8 cellular contexts compared by ENCODE assay signal in the genomic region with DNA sequence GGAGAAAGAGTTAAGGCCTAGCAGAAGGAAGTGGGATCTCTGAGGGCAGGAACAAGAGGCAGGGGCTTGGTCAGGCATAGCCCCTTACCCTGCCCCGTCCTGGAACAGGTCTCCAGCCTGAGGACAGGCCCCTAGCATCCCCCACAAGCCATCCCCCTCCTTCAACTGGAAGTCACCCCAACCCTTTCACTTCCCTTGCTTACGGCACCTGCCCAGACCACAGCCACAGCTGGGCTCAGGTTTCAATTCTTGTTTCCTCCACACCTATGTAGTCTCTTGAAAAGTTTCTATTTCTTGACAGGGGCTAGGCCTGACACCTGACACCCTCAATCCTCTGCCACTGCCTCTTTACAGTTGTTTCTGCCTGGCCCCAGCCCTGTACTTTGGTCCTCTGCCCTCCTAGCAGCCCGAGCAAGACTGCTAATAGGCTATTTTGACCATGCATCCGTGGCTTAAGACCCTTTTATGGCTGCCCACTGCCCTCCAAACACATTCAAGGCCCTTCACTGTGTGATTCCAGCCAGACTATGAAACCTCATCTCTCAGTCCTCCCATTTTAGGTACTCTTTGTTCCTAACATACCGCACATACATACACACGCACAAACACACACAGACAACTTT. TPM values are rescaled to one million over a fixed set of nuclear protein-coding genes. Genes with fewer than 3 reads are reported as not detected.
DNase-seq lines count a peak whose midpoint lies in the region; ATAC-seq, FAIRE-seq and TF ChIP-seq lines count a peak whose summit lies in the region.

No MANE protein-coding gene starts in this region.

- H3K9me3 ChIP-seq in GM12878 (replicated peaks; ENCODE audit: control insufficient read depth, insufficient read depth, low read length) = no peaks in the 10 kb centered on the region

- FAIRE-seq in GM12878 (lab: Jason Lieb, UNC) = peak; percentile 88

- TF ChIP-seq EP300 in GM12878 (IDR thresholded peaks at IDR 0.05; ENCODE audit: borderline replicate concordance in 1 of 2, control insufficient read depth in 1 of 2, low read depth in 2 of 2, low read length in 2 of 2) = peak; percentile 97 to 100

- TF ChIP-seq POLR2A in GM12878 (IDR thresholded peaks at IDR 0.05; ENCODE audit: low read depth, low read length) = peak; percentile 70

- H3K4me3 ChIP-seq in GM12878 = peak overlapping the region; percentile 11; the same call in 1 of the 2 replicates

- H3K4me2 ChIP-seq in GM12878 (ENCODE audit: control insufficient read depth, insufficient read depth) = peak overlapping the region; percentile 73

- TF ChIP-seq RAD21 in GM12878 (IDR thresholded peaks at IDR 0.05; ENCODE audit: insufficient read depth, low read depth, low read length) = no peak

- intact Hi-C loops in GM12878 (cut with micrococcal nuclease; ENCODE audit: unreplicated experiment) = loop anchor here (1.0 to 10.0 kb wide), 4 partner anchors 11 to 408 kb away; a partner anchor contains a TSS

- peak overlapping the region; percentile 83 for H3K9ac ChIP-seq in GM12878 (ENCODE audit: control insufficient read depth, insufficient read depth, low read length)

- peak overlapping the region; percentile 98 for H3K27ac ChIP-seq in GM12878 (ENCODE audit: control insufficient read depth, insufficient read depth)

- H3K4me1 ChIP-seq in GM12878 (ENCODE audit: control insufficient read depth, insufficient read depth, low read length) = peaks cover 93% of the 10 kb centered on the region

- no peaks in the 10 kb centered on the region for H3K27me3 ChIP-seq in GM12878 (replicated peaks in 1 of 2; ENCODE audit: control insufficient read depth in 2 of 2, insufficient read depth in 2 of 2, low read length in 1 of 2)

- no peak for TF ChIP-seq CTCF in GM12878 (IDR thresholded peaks at IDR 0.05 in 2 of 3, conservative IDR thresholded peaks at IDR 0.05 in 1 of 3; ENCODE audit: control insufficient read depth in 2 of 3, extremely low read depth in 1 of 3, insufficient read depth in 1 of 3, low read depth in 3 of 3, low read length in 3 of 3)

- H4K20me1 ChIP-seq in GM12878 (ENCODE audit: control insufficient read depth, insufficient read depth) = no peaks in the 10 kb centered on the region

- peaks cover 17% of the 10 kb centered on the region for H3K79me2 ChIP-seq in GM12878 (ENCODE audit: control insufficient read depth, insufficient read depth, low read length)

- no TSS peak for BruUV-seq in GM12878 (replicated peaks; lab: Mats Ljungman, UMichigan)

- H2AFZ ChIP-seq in GM12878 (ENCODE audit: control insufficient read depth, low read depth, low read length) = no peak overlapping the region

- peak; percentile 64 for DNase-seq in NCI-H510A (lab: John Stamatoyannopoulos, UW)
- DNase-seq in GM12878 (ENCODE audit: low read depth, low spot score) = peak; percentile 97
- DNase-seq in stimulated activated CD8-positive, alpha-beta memory T cell treated with anti-CD3 and anti-CD28 coated beads, Interleukin-4, amount 100 ng/mL, for 48 hours = peak; percentile 47
- no peak for DNase-seq in HEK293T (ENCODE audit: extremely low spot score)
- no peak for DNase-seq in medulla oblongata (ENCODE audit: extremely low spot score)
- no peak for DNase-seq in dedifferentiated amniotic fluid mesenchymal stem cell (ENCODE audit: extremely low spot score)

- POLR2A ChIA-PET in GM12878 (lab: Charles Lee) = interaction anchor here (1.5 to 18.6 kb wide), 3 partner anchors 9 to 25 kb away, joined by 7 to 384 read pairs (median 33); a partner anchor contains a TSS
- POLR2A ChIA-PET in HEK293T (lab: Yijun Ruan, JAX) = interaction anchor here (0.9 kb wide), 1 partner anchor 11 kb away, joined by 5 read pairs; a partner anchor contains a TSS

- RAD21 ChIA-PET in GM12878 (lab: Charles Lee; ENCODE audit: unreplicated experiment) = interaction anchor here (1.1 to 22.1 kb wide), 6 partner anchors 7 to 337 kb away, joined by 3 to 441 read pairs (median 22); a partner anchor contains a TSS

- SMC1A ChIA-PET in GM12878 (lab: Charles Lee; ENCODE audit: uncharacterized antibody, unreplicated experiment) = interaction anchor here (0.8 to 37.3 kb wide), 7 partner anchors 10 to 416 kb away, joined by 3 to 926 read pairs (median 4); a partner anchor contains a TSS

- CTCF ChIA-PET in GM12878 (lab: Yijun Ruan, JAX) (interaction anchor here (0.9 to 3.6 kb wide), 5 partner anchors 10 to 24 kb away, joined by 3 to 26 read pairs (median 5); a partner anchor contains a TSS), HEK293T (lab: Yijun Ruan, JAX) (interaction anchor here (1.4 kb wide), 1 partner anchor 11 kb away, joined by 4 read pairs; no protein-coding TSS in a partner anchor)

- H3K36me3 ChIP-seq in GM12878 (ENCODE audit: control insufficient read depth in 2 of 2, insufficient read depth in 2 of 2, low read length in 1 of 2) = no peaks in the 10 kb centered on the region

- WGBS in GM12878 (ENCODE audit: insufficient coverage, insufficient replicate concordance, low lambda C conversion rate, missing lambda C conversion rate) = 3% methylated on average over 6 of the region's 6 CpGs

- ATAC-seq in GM18868 (IDR thresholded peaks at IDR 0.05; ENCODE audit: unreplicated experiment) = peak; percentile 73
- peak; percentile 64 for ATAC-seq in HG02759 (IDR thresholded peaks at IDR 0.05; ENCODE audit: unreplicated experiment)
- peak; percentile 80 for ATAC-seq in GM12878

- in situ Hi-C loops in GM12878 (cut with MboI) = no loop called here

TF ChIP-seq in HEK293T, 16 proteins besides CTCF, POLR2A, EP300 and RAD21:
- TF ChIP-seq FOXA1 (IDR thresholded peaks at IDR 0.05) (no peak), ELF4 (IDR thresholded peaks at IDR 0.05) (no peak), LEF1 (IDR thresholded peaks at IDR 0.05; ENCODE audit: borderline replicate concordance) (no peak), SP1 (IDR thresholded peaks at IDR 0.05) (no peak), HDGF (IDR thresholded peaks at IDR 0.05; ENCODE audit: borderline replicate concordance) (no peak), FOXM1 (IDR thresholded peaks at IDR 0.05; ENCODE audit: borderline replicate concordance) (no peak), CTBP1 (IDR thresholded peaks at IDR 0.05; ENCODE audit: borderline replicate concordance) (no peak), FOXK2 (IDR thresholded peaks at IDR 0.05) (no peak), TARDBP (IDR thresholded peaks at IDR 0.05) (no peak), ZNF384 (IDR thresholded peaks at IDR 0.05) (no peak), BHLHE40 (IDR thresholded peaks at IDR 0.05; ENCODE audit: borderline replicate concordance) (no peak), NFRKB (IDR thresholded peaks at IDR 0.05) (no peak), SUZ12 (IDR thresholded peaks at IDR 0.05) (no peak), L3MBTL2 (conservative IDR thresholded peaks at IDR 0.05) (no peak), ARNT (IDR thresholded peaks at IDR 0.05) (no peak)
- TF ChIP-seq, protein P1, sequence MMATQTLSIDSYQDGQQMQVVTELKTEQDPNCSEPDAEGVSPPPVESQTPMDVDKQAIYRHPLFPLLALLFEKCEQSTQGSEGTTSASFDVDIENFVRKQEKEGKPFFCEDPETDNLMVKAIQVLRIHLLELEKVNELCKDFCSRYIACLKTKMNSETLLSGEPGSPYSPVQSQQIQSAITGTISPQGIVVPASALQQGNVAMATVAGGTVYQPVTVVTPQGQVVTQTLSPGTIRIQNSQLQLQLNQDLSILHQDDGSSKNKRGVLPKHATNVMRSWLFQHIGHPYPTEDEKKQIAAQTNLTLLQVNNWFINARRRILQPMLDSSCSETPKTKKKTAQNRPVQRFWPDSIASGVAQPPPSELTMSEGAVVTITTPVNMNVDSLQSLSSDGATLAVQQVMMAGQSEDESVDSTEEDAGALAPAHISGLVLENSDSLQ (IDR thresholded peaks at IDR 0.05) = no peak

RNA-seq across cellular contexts. Expression of a gene that starts 10.9 kb away (rescaled TPM):
- total RNA-seq in GM12878 (2013; cell fraction: nucleolus; rRNA removed) = 80.2 and 85.2 TPM in 2 replicates
- total RNA-seq in GM12878 (2014; rRNA removed) (19.5 and 21.1 TPM in 2 replicates), GM12878 (2014; rRNA removed; fragmentation: Illumina TruSeq; extraction: Trizol) (39.2 and 42.5 TPM in 2 replicates), GM12878 (2021) (82.8 and 89.8 TPM in 2 replicates)
- polyA plus RNA-seq in GM12878 (2011; ENCODE audit: low read depth) = 26.8 TPM
- polyA plus RNA-seq in GM12878 (2011; rRNA removed) (52.7 and 68.3 TPM in 2 replicates), GM12878 (2014; fragmentation: Illumina TruSeq; extraction: Trizol) (62.4 and 70.9 TPM in 2 replicates), GM12878 (2014; fragmentation: Nextera tagmentation; extraction: Ambion mirVana) (10 to 100 TPM; 13.2 to 15.4 TPM), GM12878 (2014; rRNA removed) (43.0 and 44.6 TPM in 2 replicates), GM12878 (2016; fragmentation: Nextera tagmentation; extraction: Ambion mirVana) (10 to 100 TPM; 58.7 to 68.4 TPM)
- polyA plus RNA-seq in GM12878 (2011; cell fraction: cytosol; rRNA removed) = 34.0 and 36.1 TPM in 2 replicates
- polyA plus RNA-seq in GM12878 (2011; cell fraction: nucleus; rRNA removed) = 55.8 and 56.5 TPM in 2 replicates
- polyA plus RNA-seq in GM12878 (2012) = 27.1 and 40.7 TPM in 2 replicates
- 46.8 and 48.8 TPM in 2 replicates for polyA minus RNA-seq in GM12878 (2011; rRNA and poly(A)+ RNA removed)
- 30.5 and 31.3 TPM in 2 replicates for polyA minus RNA-seq in GM12878 (2011; cell fraction: cytosol; rRNA and poly(A)+ RNA removed)
- polyA minus RNA-seq in GM12878 (2011; cell fraction: nucleus; rRNA and poly(A)+ RNA removed) = 36.1 and 52.3 TPM in 2 replicates

Comparison
In these comparisons a context has a peak if more than half of its experiments do, and no peak if none do; other contexts are left out.
1. DNase-seq: peak in NCI-H510A (single experiment), GM12878 (single experiment) and stimulated activated CD8-positive, alpha-beta memory T cell treated with anti-CD3 and anti-CD28 coated beads, Interleukin-4, amount 100 ng/mL, for 48 hours (single experiment); none in HEK293T (single experiment), medulla oblongata (single experiment) and dedifferentiated amniotic fluid mesenchymal stem cell (single experiment).
2. Peak in every context shown above with its lines, with median percentiles within 50 percentile points of each other: ATAC-seq.